In the genomic region with DNA sequence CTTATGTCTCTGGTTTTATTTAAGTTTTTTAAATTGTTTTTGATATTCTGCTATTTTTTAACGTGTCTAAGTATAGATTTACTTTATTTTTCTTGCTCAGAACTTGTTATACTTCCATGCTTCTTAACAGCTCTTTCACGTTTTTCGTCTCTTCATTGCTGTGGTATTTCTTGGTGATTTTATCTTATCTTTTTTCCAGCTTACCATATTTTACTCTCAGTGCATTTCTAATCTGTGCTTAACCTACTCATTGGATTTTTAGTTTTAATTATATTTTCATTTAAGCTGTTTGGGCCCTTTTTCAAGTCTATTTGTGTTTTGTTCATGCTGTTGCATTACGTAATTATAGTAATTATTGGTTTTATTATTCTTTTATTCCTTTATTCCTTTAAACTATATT, we compare ENCODE assay signal across 29 cellular contexts. TPM values are rescaled to one million over a fixed set of nuclear protein-coding genes. Genes with fewer than 3 reads are reported as not detected.
"Had no signal": no experiment of that assay in that cellular context is flagged by ENCODE, and none has a peak within 500 bp of the region (broad histone marks: within the 10 kb centered on the region; RNA-seq: fewer than 3 reads in every experiment).

No MANE protein-coding gene starts in this region.

- H3K9me3 Mint-ChIP-seq: dendritic cell treated with granulocyte-macrophage colony-stimulating factor and Interleukin-4, amounts not matched to agents 40 ng/mL and 50 ng/mL, for 4 days; stimulated activated naive B cell treated with anti-CD40 and anti-IgM and Interleukin-4, amounts not matched to agents 10 μg/mL and 1 μg/mL and 100 μg/mL, for 72 hours; stimulated activated naive CD8-positive, alpha-beta T cell treated with anti-CD3 and anti-CD28 coated beads, Interleukin-15, Interleukin-2, amounts not matched to agents 100 ng/mL and 50 ng/mL, for 24 hours had no signal

- H3K4me1 ChIP-seq: colonic mucosa, esophagus muscularis mucosa, heart right ventricle, lower lobe of right lung, prostate gland, right atrium auricular region, sigmoid colon, spleen, tibial nerve, upper lobe of left lung had no signal

- H3K9me3 ChIP-seq: colonic mucosa, lower lobe of right lung, prostate gland, right atrium auricular region, sigmoid colon, thoracic aorta, upper lobe of left lung had no signal

- H3K36me3 Mint-ChIP-seq: naive thymus-derived CD8-positive, alpha-beta T cell; stimulated activated naive B cell treated with anti-CD40 and anti-IgM and Interleukin-4, amounts not matched to agents 10 μg/mL and 1 μg/mL and 100 μg/mL, for 72 hours had no signal

- H3K4me3 Mint-ChIP-seq: dendritic cell treated with granulocyte-macrophage colony-stimulating factor and Interleukin-4, amounts not matched to agents 40 ng/mL and 50 ng/mL, for 4 days; naive thymus-derived CD8-positive, alpha-beta T cell; nephron progenitor cell; stimulated activated naive B cell treated with anti-CD40 and anti-IgM and Interleukin-4, amounts not matched to agents 10 μg/mL and 1 μg/mL and 100 μg/mL, for 72 hours; stimulated activated naive CD8-positive, alpha-beta T cell treated with anti-CD3 and anti-CD28 coated beads, Interleukin-15, Interleukin-2, amounts not matched to agents 100 ng/mL and 50 ng/mL, for 24 hours had no signal

- H3K27me3 ChIP-seq: colonic mucosa, esophagus muscularis mucosa, heart right ventricle, right atrium auricular region, sigmoid colon, spleen, tibial nerve, upper lobe of left lung had no signal

- ATAC-seq: heart right ventricle; left ventricle myocardium superior; lower lobe of right lung; naive thymus-derived CD8-positive, alpha-beta T cell; stimulated activated naive B cell treated with anti-CD40 and anti-IgM and Interleukin-4, amounts not matched to agents 10 μg/mL and 1 μg/mL and 100 μg/mL, for 72 hours had no signal

- H3K4me1 Mint-ChIP-seq: naive thymus-derived CD8-positive, alpha-beta T cell; stimulated activated naive B cell treated with anti-CD40 and anti-IgM and Interleukin-4, amounts not matched to agents 10 μg/mL and 1 μg/mL and 100 μg/mL, for 72 hours had no signal

- H3K27me3 Mint-ChIP-seq: stimulated activated naive B cell treated with anti-CD40 and anti-IgM and Interleukin-4, amounts not matched to agents 10 μg/mL and 1 μg/mL and 100 μg/mL, for 72 hours had no signal

- DNase-seq: colonic mucosa; effector memory CD4-positive, alpha-beta T cell; foreskin melanocyte; glutamatergic neuron; heart right ventricle; hippocampal formation; islet precursor cell; left ventricle myocardium superior; lower lobe of right lung; naive thymus-derived CD8-positive, alpha-beta T cell; nephron progenitor cell; nucleus accumbens; sigmoid colon; spleen; stimulated activated CD4-positive, alpha-beta T cell treated with anti-CD3 and anti-CD28 coated beads, Interleukin-2, amount 100 ng/mL, for 48 hours; stimulated activated naive B cell treated with anti-CD40 and anti-IgM and Interleukin-4, amounts not matched to agents 10 μg/mL and 1 μg/mL and 100 μg/mL, for 72 hours; upper lobe of left lung had no signal

- H3K27ac Mint-ChIP-seq: dendritic cell treated with granulocyte-macrophage colony-stimulating factor and Interleukin-4, amounts not matched to agents 40 ng/mL and 50 ng/mL, for 4 days; naive thymus-derived CD8-positive, alpha-beta T cell; nephron progenitor cell; stimulated activated naive B cell treated with anti-CD40 and anti-IgM and Interleukin-4, amounts not matched to agents 10 μg/mL and 1 μg/mL and 100 μg/mL, for 72 hours; stimulated activated naive CD8-positive, alpha-beta T cell treated with anti-CD3 and anti-CD28 coated beads, Interleukin-15, Interleukin-2, amounts not matched to agents 100 ng/mL and 50 ng/mL, for 24 hours had no signal

- H3K27ac ChIP-seq: colonic mucosa, esophagus muscularis mucosa, heart right ventricle, lower lobe of right lung, prostate gland, right atrium auricular region, sigmoid colon, spleen, thoracic aorta, tibial nerve, upper lobe of left lung had no signal

- FAIRE-seq: endothelial cell of umbilical vein, urothelium cell line had no signal

- H3K4me3 ChIP-seq: colonic mucosa, esophagus muscularis mucosa, heart right ventricle, lower lobe of right lung, prostate gland, right atrium auricular region, sigmoid colon, spleen, thoracic aorta, tibial nerve, upper lobe of left lung had no signal

- H3K36me3 ChIP-seq: colonic mucosa, esophagus muscularis mucosa, heart right ventricle, lower lobe of right lung, prostate gland, right atrium auricular region, sigmoid colon, spleen, thoracic aorta, tibial nerve, upper lobe of left lung had no signal

RNA-seq across cellular contexts. Expression of a gene that starts 11.1 kb away (rescaled TPM):
- total RNA-seq: endothelial cell of umbilical vein; fibroblast of lung; mesenteric fat pad; naive thymus-derived CD8-positive, alpha-beta T cell; osteocyte had no signal
- polyA plus RNA-seq: fibroblast of lung; naive thymus-derived CD8-positive, alpha-beta T cell had no signal
